In the genomic region with DNA sequence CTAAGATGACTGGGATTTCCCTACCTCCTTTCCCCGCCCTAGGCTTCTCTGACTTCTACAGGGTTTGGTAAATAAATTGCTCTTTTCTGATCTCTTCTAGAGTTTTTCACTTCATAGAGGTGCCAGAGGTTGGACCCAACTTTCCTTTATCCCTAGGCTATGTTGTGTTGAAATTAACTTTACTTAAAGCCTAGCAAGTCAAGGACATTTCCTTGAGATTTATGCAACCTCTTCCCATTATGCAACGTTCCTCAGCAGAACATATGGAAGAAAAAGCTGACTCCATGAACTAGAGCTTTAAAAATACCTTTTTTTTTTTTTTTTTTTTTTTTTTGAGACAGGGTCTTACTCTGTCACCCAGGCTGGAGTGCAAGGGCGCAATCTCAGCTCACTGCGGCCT, we compare ENCODE assay signal across 23 cellular contexts.
"Had no signal": no experiment of that assay in that cellular context is flagged by ENCODE, and none has a peak within 500 bp of the region (broad histone marks: within the 10 kb centered on the region; RNA-seq: fewer than 3 reads in every experiment).

No MANE protein-coding gene starts in this region.

- ATAC-seq: psoas muscle; right cardiac atrium; right lobe of liver; stimulated activated effector memory CD8-positive, alpha-beta T cell treated with anti-CD3 and anti-CD28 coated beads, Interleukin-12 subunit alpha, Interleukin-12 subunit beta, amount 100 ng/mL, for 72 hours; stimulated activated naive B cell treated with anti-CD40 and anti-IgM and Interleukin-4, amounts not matched to agents 10 μg/mL and 1 μg/mL and 100 μg/mL, for 72 hours had no signal

- H3K4me3 ChIP-seq: neural progenitor cell, ovary, psoas muscle, right lobe of liver, sigmoid colon, stomach, thoracic aorta, thyroid gland, tibial nerve, upper lobe of left lung, vagina had no signal

- DNase-seq: occipital lobe; ovary; posterior cingulate gyrus; psoas muscle; right cardiac atrium; right lobe of liver; sigmoid colon; small intestine; stimulated activated CD4-positive, alpha-beta T cell treated with anti-CD3 and anti-CD28 coated beads, Interleukin-15, amount 100 ng/mL, for 24 hours; stimulated activated CD4-positive, alpha-beta T cell treated with anti-CD3 and anti-CD28 coated beads, Interleukin-2, amount 100 ng/mL, for 24 hours; stimulated activated CD4-positive, alpha-beta T cell treated with anti-CD3 and anti-CD28 coated beads, Interleukin-2, amount 100 ng/mL, for 48 hours; stimulated activated CD4-positive, alpha-beta T cell treated with anti-CD3 and anti-CD28 coated beads, Interleukin-4, amount 100 ng/mL, for 24 hours; stimulated activated naive B cell treated with anti-CD40 and anti-IgM and Interleukin-4, amounts not matched to agents 10 μg/mL and 1 μg/mL and 100 μg/mL, for 72 hours; stimulated activated naive CD4-positive, alpha-beta T cell treated with Interleukin-2 at 50 U/mL for 16 hours; stomach; thyroid gland; trophoblast cell; upper lobe of left lung had no signal
